Comparison of ENCODE assay signal across 7 cellular contexts in the genomic region with DNA sequence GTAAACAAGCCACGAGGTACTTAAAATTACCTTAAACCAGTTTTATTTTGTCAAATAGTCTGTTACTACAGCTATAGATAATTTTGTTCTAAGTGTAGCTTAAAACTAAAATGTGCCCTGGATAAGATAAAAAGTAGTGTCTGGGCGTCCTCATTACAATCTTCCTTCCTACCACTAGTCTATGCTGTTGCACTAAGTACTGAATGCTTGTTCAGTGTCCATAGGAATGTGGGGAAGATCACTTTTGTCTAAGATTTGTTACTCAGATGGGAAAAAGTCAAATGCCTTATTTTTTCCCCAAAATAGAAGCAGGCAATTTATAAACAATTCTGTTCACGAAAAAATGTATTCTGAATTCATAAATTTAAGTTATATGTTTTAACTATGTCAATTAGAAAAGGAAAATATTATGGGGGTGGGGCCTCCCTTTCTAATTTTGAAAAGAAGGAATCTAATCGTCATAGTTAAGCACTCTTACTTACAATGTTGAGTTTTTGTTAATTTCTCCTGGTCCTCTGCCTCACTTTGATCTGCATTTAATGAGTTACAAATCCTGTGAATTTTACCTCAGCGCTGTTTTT.
DNase-seq lines count a peak whose midpoint lies in the region; ATAC-seq, FAIRE-seq and TF ChIP-seq lines count a peak whose summit lies in the region.

No MANE protein-coding gene starts in this region.

- TF ChIP-seq CTCF in right lobe of liver (IDR thresholded peaks at IDR 0.05) = peak; percentile 75 to 80 (median 76)

- no peak for TF ChIP-seq POLR2A in right lobe of liver (IDR thresholded peaks at IDR 0.05)

- FAIRE-seq in colon (lab: Jason Lieb, UNC) = peak; percentile 14

- H3K36me3 ChIP-seq in NT2/D1 (ENCODE audit: insufficient read depth, insufficient read length, low read length) (no peaks in the 10 kb centered on the region), right lobe of liver (no peaks in the 10 kb centered on the region)

- intact Hi-C loops in right lobe of liver (cut with DNase I) = no loop called here

- H3K4me1 ChIP-seq in NT2/D1 (ENCODE audit: insufficient read depth, insufficient read length) = no peaks in the 10 kb centered on the region
- no peaks in the 10 kb centered on the region for H3K4me1 ChIP-seq in right lobe of liver

- H3K27ac ChIP-seq in right lobe of liver = no peak overlapping the region

- ATAC-seq in GM21367 (IDR thresholded peaks at IDR 0.05; ENCODE audit: unreplicated experiment) (peak; percentile 61), HG03521 (IDR thresholded peaks at IDR 0.05; ENCODE audit: unreplicated experiment) (peak; percentile 60), right lobe of liver (peak; percentile 85 to 96 (median 91))

- H3K27me3 ChIP-seq in NT2/D1 (ENCODE audit: insufficient read depth, insufficient read length) (no peaks in the 10 kb centered on the region), right lobe of liver (no peaks in the 10 kb centered on the region)

- H3K4me3 ChIP-seq in NT2/D1 (ENCODE audit: insufficient read length, low read depth) = no peak overlapping the region
- no peak overlapping the region for H3K4me3 ChIP-seq in right lobe of liver

- peak; percentile 10 for DNase-seq in GF-D8 (lab: John Stamatoyannopoulos, UW)
- peak; percentile 16 for DNase-seq in NT2/D1 (ENCODE audit: low read depth, low spot score)
- no peak for DNase-seq in right lobe of liver
- no peak for DNase-seq in occipital lobe (lab: John Stamatoyannopoulos, UW)

- no peak overlapping the region for H3K9ac ChIP-seq in NT2/D1 (ENCODE audit: insufficient read length, low read depth)

- WGBS in right lobe of liver (ENCODE audit: insufficient coverage, low coverage, low lambda C conversion rate, missing lambda C conversion rate) = 22% methylated on average over 5 of the region's 5 CpGs

- H3K9me3 ChIP-seq in NT2/D1 (ENCODE audit: insufficient read depth, low read length) = no peaks in the 10 kb centered on the region
- no peaks in the 10 kb centered on the region for H3K9me3 ChIP-seq in right lobe of liver

Comparison
In these comparisons a context has a peak if more than half of its experiments do, and no peak if none do; other contexts are left out.
1. DNase-seq: peak in GF-D8 (single experiment) and NT2/D1 (single experiment); none in right lobe of liver (0 of 3) and occipital lobe (single experiment).
2. Peak in every context shown above with its lines, with median percentiles within 50 percentile points of each other: ATAC-seq.